24 cellular contexts compared by ENCODE assay signal in the genomic region with DNA sequence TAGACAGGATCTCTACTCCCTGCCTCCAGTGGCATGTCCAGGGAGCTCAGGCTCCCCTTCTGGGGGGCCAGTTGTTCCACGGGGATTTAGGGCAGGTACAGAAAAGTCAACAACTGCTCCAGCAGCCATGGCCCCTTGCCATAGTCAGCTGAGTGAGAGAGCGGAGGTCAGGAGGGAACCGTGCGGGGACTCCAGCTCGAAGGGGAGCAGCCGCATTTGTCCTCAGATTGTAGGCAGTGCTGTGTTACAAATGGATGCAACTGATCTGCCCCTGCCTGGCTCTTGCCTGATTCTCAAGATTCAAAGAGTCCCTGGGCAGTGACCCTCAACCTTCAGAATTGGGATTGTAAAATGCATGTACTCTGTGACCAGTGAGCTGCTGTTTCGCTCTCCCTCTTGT.
"Had no signal": no experiment of that assay in that cellular context is flagged by ENCODE, and none has a peak within 500 bp of the region (broad histone marks: within the 10 kb centered on the region; RNA-seq: fewer than 3 reads in every experiment).

No MANE protein-coding gene starts in this region.

- H3K4me1 Mint-ChIP-seq: activated naive CD8-positive, alpha-beta T cell treated with anti-CD3 and anti-CD28 coated beads for 36 hours had no signal

- DNase-seq: activated B cell treated with CpG ODN at 0.5 μM for 24 hours; activated CD4-positive, alpha-beta T cell treated with anti-CD3 and anti-CD28 coated beads for 36 hours; activated CD4-positive, alpha-beta T cell treated with anti-CD3 and anti-CD28 coated beads, Interleukin-2, amount 50 U/mL, for 4 hours; activated CD8-positive, alpha-beta memory T cell treated with anti-CD3 and anti-CD28 coated beads, Interleukin-2, amount 50 U/mL, for 48 hours; activated naive CD4-positive, alpha-beta T cell treated with Interleukin-2 at 50 U/mL for 16 hours; activated naive CD8-positive, alpha-beta T cell treated with anti-CD3 and anti-CD28 coated beads for 36 hours; activated T-cell treated with anti-CD3 and anti-CD28 coated beads, Interleukin-2, amount 50 U/mL, for 48 hours; amniotic stem cell; colonic mucosa; dorsolateral prefrontal cortex; glutamatergic neuron; hippocampal formation; mucosa of descending colon; retina; stimulated activated CD4-positive, alpha-beta T cell treated with anti-CD3 and anti-CD28 coated beads, Interleukin-2, amount 100 ng/mL, for 48 hours; stimulated activated CD8-positive, alpha-beta memory T cell treated with anti-CD3 and anti-CD28 coated beads, Interleukin-4, amount 100 ng/mL, for 48 hours; T1000 had no signal

- H3K4me1 ChIP-seq: colonic mucosa, neural progenitor cell had no signal

- H3K27me3 Mint-ChIP-seq: activated naive CD8-positive, alpha-beta T cell treated with anti-CD3 and anti-CD28 coated beads for 36 hours; progenitor cell of endocrine pancreas had no signal

- H3K4me2 ChIP-seq: neural progenitor cell had no signal

- H3K27ac ChIP-seq: colonic mucosa, dorsolateral prefrontal cortex, esophagus muscularis mucosa, neural progenitor cell, upper lobe of right lung had no signal

- H3K4me3 Mint-ChIP-seq: activated B cell treated with CpG ODN at 0.5 μM for 24 hours; activated CD4-positive, alpha-beta T cell treated with anti-CD3 and anti-CD28 coated beads for 36 hours; activated naive CD8-positive, alpha-beta T cell treated with anti-CD3 and anti-CD28 coated beads for 36 hours; memory B cell; neural progenitor cell; stimulated activated naive B cell treated with anti-CD40 and anti-IgM and Interleukin-4, amounts not matched to agents 10 μg/mL and 1 μg/mL and 100 μg/mL, for 72 hours; T-helper 1 cell treated with Interleukin-12 subunit alpha and Interleukin-12 subunit beta and Interleukin-4 antibody, amounts not matched to agents 30 μg/mL and 1 μg/mL, for 36 hours had no signal

- H3K4me3 ChIP-seq: colonic mucosa, dorsolateral prefrontal cortex, esophagus muscularis mucosa, mucosa of descending colon, neural progenitor cell, upper lobe of right lung had no signal

- H3K36me3 ChIP-seq: colonic mucosa, neural progenitor cell had no signal

- H3K27me3 ChIP-seq: colonic mucosa, dorsolateral prefrontal cortex, esophagus muscularis mucosa, neural progenitor cell, upper lobe of right lung had no signal

- H3K9ac ChIP-seq: neural progenitor cell had no signal

- H3K36me3 Mint-ChIP-seq: activated naive CD8-positive, alpha-beta T cell treated with anti-CD3 and anti-CD28 coated beads for 36 hours; memory B cell had no signal

- H3K9me3 Mint-ChIP-seq: activated B cell treated with CpG ODN at 0.5 μM for 24 hours; activated naive CD8-positive, alpha-beta T cell treated with anti-CD3 and anti-CD28 coated beads for 36 hours; memory B cell; neural progenitor cell; stimulated activated naive B cell treated with anti-CD40 and anti-IgM and Interleukin-4, amounts not matched to agents 10 μg/mL and 1 μg/mL and 100 μg/mL, for 72 hours; T-helper 1 cell treated with Interleukin-12 subunit alpha and Interleukin-12 subunit beta and Interleukin-4 antibody, amounts not matched to agents 30 μg/mL and 1 μg/mL, for 36 hours had no signal

- ATAC-seq: activated CD4-positive, alpha-beta T cell treated with anti-CD3 and anti-CD28 coated beads for 36 hours; mucosa of descending colon; upper lobe of right lung had no signal

- H3K9me3 ChIP-seq: colonic mucosa, esophagus muscularis mucosa, mucosa of descending colon, upper lobe of right lung had no signal

- H3K27ac Mint-ChIP-seq: activated B cell treated with CpG ODN at 0.5 μM for 24 hours; activated CD4-positive, alpha-beta T cell treated with anti-CD3 and anti-CD28 coated beads for 36 hours; activated naive CD8-positive, alpha-beta T cell treated with anti-CD3 and anti-CD28 coated beads for 36 hours; memory B cell; progenitor cell of endocrine pancreas; stimulated activated naive B cell treated with anti-CD40 and anti-IgM and Interleukin-4, amounts not matched to agents 10 μg/mL and 1 μg/mL and 100 μg/mL, for 72 hours; T-helper 1 cell treated with Interleukin-12 subunit alpha and Interleukin-12 subunit beta and Interleukin-4 antibody, amounts not matched to agents 30 μg/mL and 1 μg/mL, for 36 hours had no signal
